In genomic region chr20:33062105-33062629, GRCh38 we compare ENCODE assay signal across 2 cellular contexts.
TF ChIP-seq lines count a peak whose summit lies in the region.

No MANE protein-coding gene starts in this region.

TF ChIP-seq in HEK293, 187 proteins besides CTCF, POLR2A, EP300 and RAD21:
- no peak for TF ChIP-seq ZNF16 (tag by site-specific recombination; IDR thresholded peaks at IDR 0.05; ENCODE audit: low read depth)
- TF ChIP-seq ZNF169 (tag by site-specific recombination; IDR thresholded peaks at IDR 0.05), result no peak
- peak; percentile 40; the same call in 1 of the 2 replicates for TF ChIP-seq ZBTB17 (tag by site-specific recombination; IDR thresholded peaks at IDR 0.05)
- TF ChIP-seq ZNF660 (tag by site-specific recombination; IDR thresholded peaks at IDR 0.05), result no peak
- TF ChIP-seq ZBTB8A (tag by site-specific recombination; IDR thresholded peaks at IDR 0.05), result no peak
- no peak for TF ChIP-seq ZNF629 (tag by site-specific recombination; IDR thresholded peaks at IDR 0.05)

TF ChIP-seq in K562, 482 proteins besides CTCF, POLR2A, EP300 and RAD21:
- TF ChIP-seq CREBBP (IDR thresholded peaks at IDR 0.05; ENCODE audit: low read depth, low read length), result no peak
- no peak for TF ChIP-seq BRD9 (IDR thresholded peaks at IDR 0.05; ENCODE audit: low read depth, partially characterized antibody)
- TF ChIP-seq ZNF668 (CRISPR knock-in tag; IDR thresholded peaks at IDR 0.05), result no peak
- TF ChIP-seq CHAMP1 (IDR thresholded peaks at IDR 0.05), result no peak
- TF ChIP-seq STAT5A (IDR thresholded peaks at IDR 0.05; ENCODE audit: borderline replicate concordance, low read length), result no peak
- TF ChIP-seq ZBTB17 (CRISPR knock-in tag; IDR thresholded peaks at IDR 0.05), result peak; percentile 76
